Comparison of ENCODE assay signal across 25 cellular contexts in genomic region chr5:67050635-67051034, GRCh38.
DNase-seq lines count a peak whose midpoint lies in the region; ATAC-seq and TF ChIP-seq lines count a peak whose summit lies in the region.
"Had no signal": no experiment of that assay in that cellular context is flagged by ENCODE, and none has a peak within 500 bp of the region (broad histone marks: within the 10 kb centered on the region; RNA-seq: fewer than 3 reads in every experiment).

No MANE protein-coding gene starts in this region.

- H3K4me1 ChIP-seq in heart right ventricle (peaks cover 6 to 79% (median 47%) of the 10 kb centered on the region in 9 donors), muscle layer of duodenum (ENCODE audit: control insufficient read depth in 1 of 2, insufficient read depth in 2 of 2, low read length in 2 of 2) (peaks cover 0 to 21% of the 10 kb centered on the region in 2 donors), upper lobe of right lung (peaks cover 18% of the 10 kb centered on the region)

- H3K27ac Mint-ChIP-seq in central memory CD8-positive, alpha-beta T cell (ENCODE audit: low read depth), result peak overlapping the region; percentile 27
- H3K27ac Mint-ChIP-seq: activated naive CD4-positive, alpha-beta T cell treated with anti-CD3 and anti-CD28 coated beads, Interleukin-2, amount 50 U/mL, for 24 hours; activated T-helper 1 cell treated with anti-CD3 and anti-CD28 coated beads, Interleukin-12 subunit alpha, Interleukin-12 subunit beta, Interleukin-2, Interleukin-4 antibody, amounts not matched to agents 30 ng/mL and 10 ng/mL and 1 ng/mL, durations not matched to agents 14 hours and 24 hours and 36 hours; effector memory CD8-positive, alpha-beta T cell; mesothelial cell of epicardium; WTC11 had no signal

- H3K36me3 ChIP-seq in heart right ventricle, result peaks cover 0 to 20% (median 0%) of the 10 kb centered on the region in 9 donors
- peaks cover 0 to 4% of the 10 kb centered on the region in 2 donors for H3K36me3 ChIP-seq in muscle layer of duodenum (ENCODE audit: control insufficient read depth in 1 of 2, insufficient read depth in 2 of 2, low read length in 2 of 2)
- no peaks in the 10 kb centered on the region for H3K36me3 ChIP-seq in upper lobe of right lung
- H3K36me3 ChIP-seq: esophagus muscularis mucosa, SJCRH30, vagina had no signal

- H3K36me3 Mint-ChIP-seq in central memory CD8-positive, alpha-beta T cell (ENCODE audit: insufficient read depth), result no peaks in the 10 kb centered on the region
- H3K36me3 Mint-ChIP-seq: WTC11 had no signal

- peaks cover 9% of the 10 kb centered on the region for H3K4me1 Mint-ChIP-seq in central memory CD8-positive, alpha-beta T cell

- H3K9me3 ChIP-seq in heart right ventricle, result no peaks in the 10 kb centered on the region
- no peaks in the 10 kb centered on the region for H3K9me3 ChIP-seq in muscle layer of duodenum (ENCODE audit: control insufficient read depth in 1 of 2, low read length in 2 of 2)
- H3K9me3 ChIP-seq in upper lobe of right lung, result no peaks in the 10 kb centered on the region
- H3K9me3 ChIP-seq: A549, esophagus muscularis mucosa, SJCRH30, vagina had no signal

- H3K4me3 ChIP-seq in heart right ventricle (no peak overlapping the region), muscle layer of duodenum (ENCODE audit: low read depth in 1 of 2, low read length in 2 of 2) (no peak overlapping the region), upper lobe of right lung (no peak overlapping the region)
- H3K4me3 ChIP-seq: A549, coronary artery, esophagus muscularis mucosa, SJCRH30, vagina had no signal

- no peak overlapping the region for H3K4me3 Mint-ChIP-seq in central memory CD8-positive, alpha-beta T cell
- H3K4me3 Mint-ChIP-seq: activated naive CD4-positive, alpha-beta T cell treated with anti-CD3 and anti-CD28 coated beads, Interleukin-2, amount 50 U/mL, for 24 hours; activated T-helper 1 cell treated with anti-CD3 and anti-CD28 coated beads, Interleukin-12 subunit alpha, Interleukin-12 subunit beta, Interleukin-2, Interleukin-4 antibody, amounts not matched to agents 30 ng/mL and 10 ng/mL and 1 ng/mL, durations not matched to agents 14 hours and 24 hours and 36 hours; CD8-positive, alpha-beta memory T cell; effector memory CD8-positive, alpha-beta T cell; mesothelial cell of epicardium; naive thymus-derived CD8-positive, alpha-beta T cell; WTC11 had no signal

- DNase-seq in heart right ventricle (no peak), Right ventricle myocardium superior (no peak), upper lobe of right lung (no peak), NAMALWA (ENCODE audit: low spot score) (no peak), epidermal melanocyte (ENCODE audit: insufficient read length, low spot score) (no peak)
- no peak for DNase-seq in central memory CD8-positive, alpha-beta T cell (ENCODE audit: low spot score in 2 of 2)
- DNase-seq in stimulated activated CD4-positive, alpha-beta T cell treated with anti-CD3 and anti-CD28 coated beads, Interleukin-12 subunit alpha, Interleukin-12 subunit beta, amount 100 ng/mL, for 4 hours, result no peak
- DNase-seq: activated CD4-positive, alpha-beta T cell treated with anti-CD3 and anti-CD28 coated beads, Interleukin-2, amount 50 U/mL, for 48 hours; activated CD8-positive, alpha-beta memory T cell treated with anti-CD3 and anti-CD28 coated beads, Interleukin-2, amount 50 U/mL, for 4 hours; CD8-positive, alpha-beta memory T cell; effector memory CD8-positive, alpha-beta T cell; KBM-7; naive thymus-derived CD8-positive, alpha-beta T cell; NCI-H345; SJCRH30; substantia nigra had no signal

- TF ChIP-seq CTCF in heart right ventricle (IDR thresholded peaks at IDR 0.05) (no peak), upper lobe of right lung (IDR thresholded peaks at IDR 0.05) (no peak)

- H3K27me3 ChIP-seq in heart right ventricle, result no peaks in the 10 kb centered on the region
- H3K27me3 ChIP-seq in muscle layer of duodenum (ENCODE audit: low read depth, low read length), result no peaks in the 10 kb centered on the region
- H3K27me3 ChIP-seq in upper lobe of right lung, result no peaks in the 10 kb centered on the region
- H3K27me3 ChIP-seq: esophagus muscularis mucosa, SJCRH30, vagina had no signal

- 47 to 67% methylated on average over 3 of the region's 3 CpGs for WGBS in heart right ventricle, 2 donors

- no peaks in the 10 kb centered on the region for H3K9me3 Mint-ChIP-seq in central memory CD8-positive, alpha-beta T cell
- H3K9me3 Mint-ChIP-seq: activated naive CD4-positive, alpha-beta T cell treated with anti-CD3 and anti-CD28 coated beads, Interleukin-2, amount 50 U/mL, for 24 hours; activated T-helper 1 cell treated with anti-CD3 and anti-CD28 coated beads, Interleukin-12 subunit alpha, Interleukin-12 subunit beta, Interleukin-2, Interleukin-4 antibody, amounts not matched to agents 30 ng/mL and 10 ng/mL and 1 ng/mL, durations not matched to agents 14 hours and 24 hours and 36 hours; CD8-positive, alpha-beta memory T cell; effector memory CD8-positive, alpha-beta T cell; mesothelial cell of epicardium; naive thymus-derived CD8-positive, alpha-beta T cell; WTC11 had no signal

- intact Hi-C loops in heart right ventricle (cut with DNase I), result loop anchor here in 2 of 10 donors (5.0 kb wide), 2 partner anchors 38 to 43 kb away; no protein-coding TSS in a partner anchor
- intact Hi-C loops in Right ventricle myocardium superior (cut with DNase I), result no loop called here
- intact Hi-C loops in upper lobe of right lung (cut with DNase I), result no loop called here

- ATAC-seq in heart right ventricle (peak in 7 of 8 donors; percentile 20 to 70 (median 46)), Right ventricle myocardium superior (ENCODE audit: poor library complexity) (no peak), upper lobe of right lung (no peak)
- ATAC-seq in central memory CD8-positive, alpha-beta T cell (replicated peaks; ENCODE audit: extremely low read depth, poor library complexity, severe bottlenecking), result no peak
- ATAC-seq: A549; effector memory CD8-positive, alpha-beta T cell; naive thymus-derived CD8-positive, alpha-beta T cell; WTC11 had no signal

- no peaks in the 10 kb centered on the region for H3K27me3 Mint-ChIP-seq in central memory CD8-positive, alpha-beta T cell
- H3K27me3 Mint-ChIP-seq: activated naive CD4-positive, alpha-beta T cell treated with anti-CD3 and anti-CD28 coated beads, Interleukin-2, amount 50 U/mL, for 24 hours; effector memory CD8-positive, alpha-beta T cell; naive thymus-derived CD8-positive, alpha-beta T cell had no signal

- H3K27ac ChIP-seq in heart right ventricle, result peak overlapping the region in 9 of 10 donors; percentile 23 to 64 (median 48)
- peak overlapping the region; percentile 10 for H3K27ac ChIP-seq in muscle layer of duodenum (ENCODE audit: low read length)
- H3K27ac ChIP-seq in upper lobe of right lung, result peak overlapping the region; percentile 1
- H3K27ac ChIP-seq: A549, coronary artery, SJCRH30, vagina had no signal

Comparison
In these comparisons a context has a peak if more than half of its experiments do, and no peak if none do; other contexts are left out.
1. ATAC-seq: peak in heart right ventricle (7 of 8); none in Right ventricle myocardium superior (single experiment), central memory CD8-positive, alpha-beta T cell (single experiment) and upper lobe of right lung (single experiment).
2. Peak in every context shown above with its lines, with median percentiles within 50 percentile points of each other: H3K27ac ChIP-seq.